In genomic region chr4:156676116-156676851, GRCh38 we compare ENCODE assay signal across 31 cellular contexts.
"Had no signal": no experiment of that assay in that cellular context is flagged by ENCODE, and none has a peak within 500 bp of the region (broad histone marks: within the 10 kb centered on the region; RNA-seq: fewer than 3 reads in every experiment).

No MANE protein-coding gene starts in this region.

- H3K4me3 ChIP-seq: adrenal gland, pancreas, prostate gland, sigmoid colon, spleen, transverse colon, uterus had no signal

- H3K27me3 ChIP-seq: adrenal gland, neutrophil, pancreas, sigmoid colon, spleen, transverse colon, uterus had no signal

- H3K4me3 Mint-ChIP-seq: activated CD4-positive, alpha-beta memory T cell treated with anti-CD3 and anti-CD28 coated beads for 36 hours; activated naive CD4-positive, alpha-beta T cell treated with anti-CD3 and anti-CD28 coated beads for 36 hours; activated naive CD8-positive, alpha-beta T cell treated with anti-CD3 and anti-CD28 coated beads for 36 hours; activated T-helper 1 cell treated with anti-CD3 and anti-CD28 coated beads, Interleukin-12 subunit alpha, Interleukin-12 subunit beta, Interleukin-2, Interleukin-4 antibody, amounts not matched to agents 30 ng/mL and 10 ng/mL and 1 ng/mL, durations not matched to agents 14 hours and 24 hours and 36 hours; brain; endodermal cell; memory B cell; natural killer cell treated with Interleukin-12 subunit alpha and Interleukin-12 subunit beta and Interleukin-15 and Interleukin-18, amount 100 ng/mL, for 72 hours; T-helper 1 cell treated with Interleukin-12 subunit alpha and Interleukin-12 subunit beta and Interleukin-4 antibody, amounts not matched to agents 30 μg/mL and 1 μg/mL, for 36 hours had no signal

- H3K27ac Mint-ChIP-seq: activated CD4-positive, alpha-beta memory T cell treated with anti-CD3 and anti-CD28 coated beads for 36 hours; activated naive CD4-positive, alpha-beta T cell treated with anti-CD3 and anti-CD28 coated beads for 36 hours; activated naive CD8-positive, alpha-beta T cell treated with anti-CD3 and anti-CD28 coated beads for 36 hours; activated T-helper 1 cell treated with anti-CD3 and anti-CD28 coated beads, Interleukin-12 subunit alpha, Interleukin-12 subunit beta, Interleukin-2, Interleukin-4 antibody, amounts not matched to agents 30 ng/mL and 10 ng/mL and 1 ng/mL, durations not matched to agents 14 hours and 24 hours and 36 hours; endodermal cell; memory B cell; natural killer cell treated with Interleukin-12 subunit alpha and Interleukin-12 subunit beta and Interleukin-15 and Interleukin-18, amount 100 ng/mL, for 72 hours; T-helper 1 cell treated with Interleukin-12 subunit alpha and Interleukin-12 subunit beta and Interleukin-4 antibody, amounts not matched to agents 30 μg/mL and 1 μg/mL, for 36 hours had no signal

- H3K36me3 ChIP-seq: adrenal gland, neutrophil, pancreas, prostate gland, sigmoid colon, spleen, transverse colon, uterus had no signal

- H3K4me1 ChIP-seq: prostate gland, spleen, transverse colon, uterus had no signal

- H3K27me3 Mint-ChIP-seq: activated CD4-positive, alpha-beta memory T cell treated with anti-CD3 and anti-CD28 coated beads for 36 hours; activated naive CD8-positive, alpha-beta T cell treated with anti-CD3 and anti-CD28 coated beads for 36 hours; brain; memory B cell; natural killer cell treated with Interleukin-12 subunit alpha and Interleukin-12 subunit beta and Interleukin-15 and Interleukin-18, amount 100 ng/mL, for 72 hours had no signal

- H3K36me3 Mint-ChIP-seq: activated CD4-positive, alpha-beta memory T cell treated with anti-CD3 and anti-CD28 coated beads for 36 hours; activated naive CD8-positive, alpha-beta T cell treated with anti-CD3 and anti-CD28 coated beads for 36 hours; brain; memory B cell; natural killer cell treated with Interleukin-12 subunit alpha and Interleukin-12 subunit beta and Interleukin-15 and Interleukin-18, amount 100 ng/mL, for 72 hours had no signal

- H3K27ac ChIP-seq: adrenal gland, neutrophil, pancreas, prostate gland, sigmoid colon, spleen, transverse colon, uterus, VCaP had no signal

- DNase-seq: activated CD4-positive, alpha-beta memory T cell treated with anti-CD3 and anti-CD28 coated beads for 36 hours; activated CD4-positive, alpha-beta T cell treated with anti-CD3 and anti-CD28 coated beads for 48 hours; activated CD8-positive, alpha-beta memory T cell treated with anti-CD3 and anti-CD28 coated beads, Interleukin-2, amount 50 U/mL, for 4 hours; activated effector memory CD4-positive, alpha-beta T cell treated with anti-CD3 and anti-CD28 coated beads, Interleukin-2, amount 50 U/mL, for 16 hours; activated naive CD4-positive, alpha-beta T cell treated with anti-CD3 and anti-CD28 coated beads for 36 hours; activated naive CD8-positive, alpha-beta T cell treated with anti-CD3 and anti-CD28 coated beads for 36 hours; activated T-cell treated with anti-CD3 and anti-CD28 coated beads, Interleukin-2, amount 50 U/mL, for 1 hour; adrenal gland; aorta; central memory CD4-positive, alpha-beta T cell; head of caudate nucleus; hippocampal formation; left colon; pancreas; retina; sigmoid colon; spleen; stimulated activated naive CD4-positive, alpha-beta T cell treated with Interleukin-2 at 50 U/mL for 16 hours; T-helper 9 cell; transverse colon; uterus had no signal

- ATAC-seq: esophagus mucosa; natural killer cell treated with Interleukin-12 subunit alpha and Interleukin-12 subunit beta and Interleukin-15 and Interleukin-18, amount 100 ng/mL, for 72 hours had no signal

- H3K4me1 Mint-ChIP-seq: activated naive CD8-positive, alpha-beta T cell treated with anti-CD3 and anti-CD28 coated beads for 36 hours; endodermal cell; memory B cell had no signal

- H3K9me3 Mint-ChIP-seq: activated naive CD4-positive, alpha-beta T cell treated with anti-CD3 and anti-CD28 coated beads for 36 hours; activated naive CD8-positive, alpha-beta T cell treated with anti-CD3 and anti-CD28 coated beads for 36 hours; activated T-helper 1 cell treated with anti-CD3 and anti-CD28 coated beads, Interleukin-12 subunit alpha, Interleukin-12 subunit beta, Interleukin-2, Interleukin-4 antibody, amounts not matched to agents 30 ng/mL and 10 ng/mL and 1 ng/mL, durations not matched to agents 14 hours and 24 hours and 36 hours; brain; endodermal cell; T-helper 1 cell treated with Interleukin-12 subunit alpha and Interleukin-12 subunit beta and Interleukin-4 antibody, amounts not matched to agents 30 μg/mL and 1 μg/mL, for 36 hours had no signal

- H3K9me3 ChIP-seq: adrenal gland, neutrophil, pancreas, prostate gland, sigmoid colon, spleen, transverse colon, uterus had no signal
